ENCODE assay signal across 2 cellular contexts in the genomic region with DNA sequence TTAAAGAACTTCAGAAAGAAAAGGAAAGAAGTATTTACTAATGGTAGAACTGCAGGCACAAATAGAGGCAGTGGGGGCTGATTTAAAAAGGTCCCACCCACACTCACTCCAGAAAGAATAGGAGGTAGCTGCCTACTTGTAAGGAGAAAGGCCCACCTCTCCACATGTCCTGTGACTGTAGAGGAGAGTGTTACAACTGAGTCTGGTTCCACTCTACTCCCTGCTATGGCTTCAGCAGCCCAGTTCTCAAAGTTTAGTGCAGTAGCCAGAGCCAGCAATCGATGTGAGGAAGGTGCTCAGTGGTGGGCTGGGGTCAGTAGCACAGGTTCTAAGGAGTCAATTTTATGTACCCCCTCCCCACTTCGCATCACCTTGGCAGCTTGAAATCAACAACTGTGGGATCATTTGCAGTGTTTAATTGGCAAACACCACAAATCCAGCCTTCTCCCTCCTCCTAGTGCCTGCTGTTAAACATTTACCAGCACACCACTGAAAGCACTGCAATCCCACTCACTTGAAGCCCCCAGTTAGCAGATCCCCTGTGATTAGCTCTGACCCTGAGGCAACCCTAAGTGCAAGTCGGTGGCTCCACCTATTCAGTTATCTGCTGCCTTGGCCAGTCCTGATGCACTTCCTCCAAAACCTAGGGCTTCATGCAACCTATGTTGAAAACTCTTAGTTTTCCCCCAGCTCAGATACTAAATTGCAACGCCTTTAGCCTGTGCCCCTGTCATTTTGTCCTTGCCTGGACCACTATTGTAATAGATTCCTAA.
TF ChIP-seq lines count a peak whose summit lies in the region.

No MANE protein-coding gene starts in this region.

TF ChIP-seq in HEK293, 187 proteins besides CTCF, POLR2A, EP300 and RAD21:
- TF ChIP-seq ZFHX2 (tag by site-specific recombination; conservative IDR thresholded peaks at IDR 0.05): 0 out of 2 replicates have a peak, but pooled peaks have one; percentile 7
- TF ChIP-seq HIC1 (tag by site-specific recombination; IDR thresholded peaks at IDR 0.05): no peak
- TF ChIP-seq, protein P1, sequence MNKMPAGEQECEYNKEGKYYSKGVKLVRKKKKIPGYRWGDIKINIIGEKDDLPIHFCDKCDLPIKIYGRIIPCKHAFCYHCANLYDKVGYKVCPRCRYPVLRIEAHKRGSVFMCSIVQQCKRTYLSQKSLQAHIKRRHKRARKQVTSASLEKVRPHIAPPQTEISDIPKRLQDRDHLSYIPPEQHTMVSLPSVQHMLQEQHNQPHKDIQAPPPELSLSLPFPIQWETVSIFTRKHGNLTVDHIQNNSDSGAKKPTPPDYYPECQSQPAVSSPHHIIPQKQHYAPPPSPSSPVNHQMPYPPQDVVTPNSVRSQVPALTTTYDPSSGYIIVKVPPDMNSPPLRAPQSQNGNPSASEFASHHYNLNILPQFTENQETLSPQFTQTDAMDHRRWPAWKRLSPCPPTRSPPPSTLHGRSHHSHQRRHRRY (tag by site-specific recombination; IDR thresholded peaks at IDR 0.05): no peak
- no peak for TF ChIP-seq ZFP69B (tag by site-specific recombination; IDR thresholded peaks at IDR 0.05)
TF ChIP-seq in HEK293: peak in this region for 1.

TF ChIP-seq in HepG2, 621 proteins besides CTCF, POLR2A, EP300 and RAD21 (continues in another document):
- TF ChIP-seq XRCC5 (optimal IDR thresholded peaks at IDR 0.05; ENCODE audit: low read length) (no peak), ZNF503 (CRISPR knock-in tag; IDR thresholded peaks at IDR 0.05) (no peak), ZNF607 (CRISPR knock-in tag; IDR thresholded peaks at IDR 0.05; ENCODE audit: borderline replicate concordance) (no peak), ZNF703 (CRISPR knock-in tag; IDR thresholded peaks at IDR 0.05; ENCODE audit: borderline replicate concordance) (no peak), ZNF513 (CRISPR knock-in tag; conservative IDR thresholded peaks at IDR 0.05) (no peak), KDM6A (CRISPR knock-in tag; IDR thresholded peaks at IDR 0.05; ENCODE audit: low read depth) (no peak), HNF1A (IDR thresholded peaks at IDR 0.05; ENCODE audit: low read depth) (peak; percentile 56; the same call in 1 of the 2 replicates), HNF1A (CRISPR knock-in tag; IDR thresholded peaks at IDR 0.05; ENCODE audit: borderline replicate concordance) (peak; percentile 79; the same call in 1 of the 2 replicates), ZNF761 (CRISPR knock-in tag; conservative IDR thresholded peaks at IDR 0.05) (no peak), TRIM24 (CRISPR knock-in tag; IDR thresholded peaks at IDR 0.05) (no peak), NFE2 (CRISPR knock-in tag; IDR thresholded peaks at IDR 0.05) (no peak), FOXC1 (CRISPR knock-in tag; IDR thresholded peaks at IDR 0.05; ENCODE audit: borderline replicate concordance) (no peak), TFDP2 (CRISPR knock-in tag; IDR thresholded peaks at IDR 0.05) (no peak), ZFP91 (CRISPR knock-in tag; IDR thresholded peaks at IDR 0.05; ENCODE audit: borderline replicate concordance) (no peak), ZBTB39 (CRISPR knock-in tag; IDR thresholded peaks at IDR 0.05) (no peak), MED13 (CRISPR knock-in tag; IDR thresholded peaks at IDR 0.05) (no peak), ZFP36L1 (CRISPR knock-in tag; IDR thresholded peaks at IDR 0.05) (no peak), KDM1A (CRISPR knock-in tag; IDR thresholded peaks at IDR 0.05) (no peak), SOX6 (IDR thresholded peaks at IDR 0.05) (no peak), SOX6 (CRISPR knock-in tag; IDR thresholded peaks at IDR 0.05) (peak; percentile 59; the same call in 1 of the 2 replicates), BORCS8-MEF2B (CRISPR knock-in tag; IDR thresholded peaks at IDR 0.05) (no peak)
- TF ChIP-seq, protein P2, sequence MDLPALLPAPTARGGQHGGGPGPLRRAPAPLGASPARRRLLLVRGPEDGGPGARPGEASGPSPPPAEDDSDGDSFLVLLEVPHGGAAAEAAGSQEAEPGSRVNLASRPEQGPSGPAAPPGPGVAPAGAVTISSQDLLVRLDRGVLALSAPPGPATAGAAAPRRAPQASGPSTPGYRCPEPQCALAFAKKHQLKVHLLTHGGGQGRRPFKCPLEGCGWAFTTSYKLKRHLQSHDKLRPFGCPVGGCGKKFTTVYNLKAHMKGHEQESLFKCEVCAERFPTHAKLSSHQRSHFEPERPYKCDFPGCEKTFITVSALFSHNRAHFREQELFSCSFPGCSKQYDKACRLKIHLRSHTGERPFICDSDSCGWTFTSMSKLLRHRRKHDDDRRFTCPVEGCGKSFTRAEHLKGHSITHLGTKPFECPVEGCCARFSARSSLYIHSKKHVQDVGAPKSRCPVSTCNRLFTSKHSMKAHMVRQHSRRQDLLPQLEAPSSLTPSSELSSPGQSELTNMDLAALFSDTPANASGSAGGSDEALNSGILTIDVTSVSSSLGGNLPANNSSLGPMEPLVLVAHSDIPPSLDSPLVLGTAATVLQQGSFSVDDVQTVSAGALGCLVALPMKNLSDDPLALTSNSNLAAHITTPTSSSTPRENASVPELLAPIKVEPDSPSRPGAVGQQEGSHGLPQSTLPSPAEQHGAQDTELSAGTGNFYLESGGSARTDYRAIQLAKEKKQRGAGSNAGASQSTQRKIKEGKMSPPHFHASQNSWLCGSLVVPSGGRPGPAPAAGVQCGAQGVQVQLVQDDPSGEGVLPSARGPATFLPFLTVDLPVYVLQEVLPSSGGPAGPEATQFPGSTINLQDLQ (CRISPR knock-in tag; IDR thresholded peaks at IDR 0.05): no peak
- TF ChIP-seq, protein P3, sequence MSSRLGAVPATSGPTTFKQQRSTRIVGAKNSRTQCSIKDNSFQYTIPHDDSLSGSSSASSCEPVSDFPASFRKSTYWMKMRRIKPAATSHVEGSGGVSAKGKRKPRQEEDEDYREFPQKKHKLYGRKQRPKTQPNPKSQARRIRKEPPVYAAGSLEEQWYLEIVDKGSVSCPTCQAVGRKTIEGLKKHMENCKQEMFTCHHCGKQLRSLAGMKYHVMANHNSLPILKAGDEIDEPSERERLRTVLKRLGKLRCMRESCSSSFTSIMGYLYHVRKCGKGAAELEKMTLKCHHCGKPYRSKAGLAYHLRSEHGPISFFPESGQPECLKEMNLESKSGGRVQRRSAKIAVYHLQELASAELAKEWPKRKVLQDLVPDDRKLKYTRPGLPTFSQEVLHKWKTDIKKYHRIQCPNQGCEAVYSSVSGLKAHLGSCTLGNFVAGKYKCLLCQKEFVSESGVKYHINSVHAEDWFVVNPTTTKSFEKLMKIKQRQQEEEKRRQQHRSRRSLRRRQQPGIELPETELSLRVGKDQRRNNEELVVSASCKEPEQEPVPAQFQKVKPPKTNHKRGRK (CRISPR knock-in tag; IDR thresholded peaks at IDR 0.05): no peak
- TF ChIP-seq, protein P4, sequence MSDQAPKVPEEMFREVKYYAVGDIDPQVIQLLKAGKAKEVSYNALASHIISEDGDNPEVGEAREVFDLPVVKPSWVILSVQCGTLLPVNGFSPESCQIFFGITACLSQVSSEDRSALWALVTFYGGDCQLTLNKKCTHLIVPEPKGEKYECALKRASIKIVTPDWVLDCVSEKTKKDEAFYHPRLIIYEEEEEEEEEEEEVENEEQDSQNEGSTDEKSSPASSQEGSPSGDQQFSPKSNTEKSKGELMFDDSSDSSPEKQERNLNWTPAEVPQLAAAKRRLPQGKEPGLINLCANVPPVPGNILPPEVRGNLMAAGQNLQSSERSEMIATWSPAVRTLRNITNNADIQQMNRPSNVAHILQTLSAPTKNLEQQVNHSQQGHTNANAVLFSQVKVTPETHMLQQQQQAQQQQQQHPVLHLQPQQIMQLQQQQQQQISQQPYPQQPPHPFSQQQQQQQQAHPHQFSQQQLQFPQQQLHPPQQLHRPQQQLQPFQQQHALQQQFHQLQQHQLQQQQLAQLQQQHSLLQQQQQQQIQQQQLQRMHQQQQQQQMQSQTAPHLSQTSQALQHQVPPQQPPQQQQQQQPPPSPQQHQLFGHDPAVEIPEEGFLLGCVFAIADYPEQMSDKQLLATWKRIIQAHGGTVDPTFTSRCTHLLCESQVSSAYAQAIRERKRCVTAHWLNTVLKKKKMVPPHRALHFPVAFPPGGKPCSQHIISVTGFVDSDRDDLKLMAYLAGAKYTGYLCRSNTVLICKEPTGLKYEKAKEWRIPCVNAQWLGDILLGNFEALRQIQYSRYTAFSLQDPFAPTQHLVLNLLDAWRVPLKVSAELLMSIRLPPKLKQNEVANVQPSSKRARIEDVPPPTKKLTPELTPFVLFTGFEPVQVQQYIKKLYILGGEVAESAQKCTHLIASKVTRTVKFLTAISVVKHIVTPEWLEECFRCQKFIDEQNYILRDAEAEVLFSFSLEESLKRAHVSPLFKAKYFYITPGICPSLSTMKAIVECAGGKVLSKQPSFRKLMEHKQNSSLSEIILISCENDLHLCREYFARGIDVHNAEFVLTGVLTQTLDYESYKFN (CRISPR knock-in tag; conservative IDR thresholded peaks at IDR 0.05): no peak; the same call in 1 of the 2 replicates
